In the genomic region with DNA sequence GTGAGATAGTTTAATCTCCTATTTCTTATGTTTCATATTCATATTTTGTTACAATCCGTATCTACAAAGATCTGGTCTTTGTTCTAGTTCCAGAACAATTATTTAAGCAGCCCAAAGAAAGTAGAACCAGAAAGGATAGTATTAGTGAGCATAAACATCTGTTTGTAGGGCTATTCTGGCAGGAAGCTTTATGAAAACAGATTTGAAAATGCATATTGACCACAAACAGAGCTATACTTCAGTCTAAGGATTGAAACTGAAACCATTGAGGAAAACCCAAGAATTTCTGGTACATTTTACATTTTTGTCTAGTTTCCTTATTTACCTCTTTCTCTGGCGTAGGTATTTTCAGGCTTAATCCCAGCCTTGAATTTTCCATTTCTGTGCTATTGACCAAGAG, we compare ENCODE assay signal across 2 cellular contexts.
TF ChIP-seq lines count a peak whose summit lies in the region.

No MANE protein-coding gene starts in this region.

TF ChIP-seq in GM23338, 12 proteins besides CTCF, POLR2A, EP300 and RAD21 (continued from another document):
- TF ChIP-seq, protein P1, sequence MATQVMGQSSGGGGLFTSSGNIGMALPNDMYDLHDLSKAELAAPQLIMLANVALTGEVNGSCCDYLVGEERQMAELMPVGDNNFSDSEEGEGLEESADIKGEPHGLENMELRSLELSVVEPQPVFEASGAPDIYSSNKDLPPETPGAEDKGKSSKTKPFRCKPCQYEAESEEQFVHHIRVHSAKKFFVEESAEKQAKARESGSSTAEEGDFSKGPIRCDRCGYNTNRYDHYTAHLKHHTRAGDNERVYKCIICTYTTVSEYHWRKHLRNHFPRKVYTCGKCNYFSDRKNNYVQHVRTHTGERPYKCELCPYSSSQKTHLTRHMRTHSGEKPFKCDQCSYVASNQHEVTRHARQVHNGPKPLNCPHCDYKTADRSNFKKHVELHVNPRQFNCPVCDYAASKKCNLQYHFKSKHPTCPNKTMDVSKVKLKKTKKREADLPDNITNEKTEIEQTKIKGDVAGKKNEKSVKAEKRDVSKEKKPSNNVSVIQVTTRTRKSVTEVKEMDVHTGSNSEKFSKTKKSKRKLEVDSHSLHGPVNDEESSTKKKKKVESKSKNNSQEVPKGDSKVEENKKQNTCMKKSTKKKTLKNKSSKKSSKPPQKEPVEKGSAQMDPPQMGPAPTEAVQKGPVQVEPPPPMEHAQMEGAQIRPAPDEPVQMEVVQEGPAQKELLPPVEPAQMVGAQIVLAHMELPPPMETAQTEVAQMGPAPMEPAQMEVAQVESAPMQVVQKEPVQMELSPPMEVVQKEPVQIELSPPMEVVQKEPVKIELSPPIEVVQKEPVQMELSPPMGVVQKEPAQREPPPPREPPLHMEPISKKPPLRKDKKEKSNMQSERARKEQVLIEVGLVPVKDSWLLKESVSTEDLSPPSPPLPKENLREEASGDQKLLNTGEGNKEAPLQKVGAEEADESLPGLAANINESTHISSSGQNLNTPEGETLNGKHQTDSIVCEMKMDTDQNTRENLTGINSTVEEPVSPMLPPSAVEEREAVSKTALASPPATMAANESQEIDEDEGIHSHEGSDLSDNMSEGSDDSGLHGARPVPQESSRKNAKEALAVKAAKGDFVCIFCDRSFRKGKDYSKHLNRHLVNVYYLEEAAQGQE (IDR thresholded peaks at IDR 0.05; ENCODE audit: unreplicated experiment), result no peak
- TF ChIP-seq STAT1 (IDR thresholded peaks at IDR 0.05; ENCODE audit: unreplicated experiment), result no peak
- no peak for TF ChIP-seq NANOG (IDR thresholded peaks at IDR 0.05; ENCODE audit: borderline replicate concordance)
- TF ChIP-seq, protein P2, sequence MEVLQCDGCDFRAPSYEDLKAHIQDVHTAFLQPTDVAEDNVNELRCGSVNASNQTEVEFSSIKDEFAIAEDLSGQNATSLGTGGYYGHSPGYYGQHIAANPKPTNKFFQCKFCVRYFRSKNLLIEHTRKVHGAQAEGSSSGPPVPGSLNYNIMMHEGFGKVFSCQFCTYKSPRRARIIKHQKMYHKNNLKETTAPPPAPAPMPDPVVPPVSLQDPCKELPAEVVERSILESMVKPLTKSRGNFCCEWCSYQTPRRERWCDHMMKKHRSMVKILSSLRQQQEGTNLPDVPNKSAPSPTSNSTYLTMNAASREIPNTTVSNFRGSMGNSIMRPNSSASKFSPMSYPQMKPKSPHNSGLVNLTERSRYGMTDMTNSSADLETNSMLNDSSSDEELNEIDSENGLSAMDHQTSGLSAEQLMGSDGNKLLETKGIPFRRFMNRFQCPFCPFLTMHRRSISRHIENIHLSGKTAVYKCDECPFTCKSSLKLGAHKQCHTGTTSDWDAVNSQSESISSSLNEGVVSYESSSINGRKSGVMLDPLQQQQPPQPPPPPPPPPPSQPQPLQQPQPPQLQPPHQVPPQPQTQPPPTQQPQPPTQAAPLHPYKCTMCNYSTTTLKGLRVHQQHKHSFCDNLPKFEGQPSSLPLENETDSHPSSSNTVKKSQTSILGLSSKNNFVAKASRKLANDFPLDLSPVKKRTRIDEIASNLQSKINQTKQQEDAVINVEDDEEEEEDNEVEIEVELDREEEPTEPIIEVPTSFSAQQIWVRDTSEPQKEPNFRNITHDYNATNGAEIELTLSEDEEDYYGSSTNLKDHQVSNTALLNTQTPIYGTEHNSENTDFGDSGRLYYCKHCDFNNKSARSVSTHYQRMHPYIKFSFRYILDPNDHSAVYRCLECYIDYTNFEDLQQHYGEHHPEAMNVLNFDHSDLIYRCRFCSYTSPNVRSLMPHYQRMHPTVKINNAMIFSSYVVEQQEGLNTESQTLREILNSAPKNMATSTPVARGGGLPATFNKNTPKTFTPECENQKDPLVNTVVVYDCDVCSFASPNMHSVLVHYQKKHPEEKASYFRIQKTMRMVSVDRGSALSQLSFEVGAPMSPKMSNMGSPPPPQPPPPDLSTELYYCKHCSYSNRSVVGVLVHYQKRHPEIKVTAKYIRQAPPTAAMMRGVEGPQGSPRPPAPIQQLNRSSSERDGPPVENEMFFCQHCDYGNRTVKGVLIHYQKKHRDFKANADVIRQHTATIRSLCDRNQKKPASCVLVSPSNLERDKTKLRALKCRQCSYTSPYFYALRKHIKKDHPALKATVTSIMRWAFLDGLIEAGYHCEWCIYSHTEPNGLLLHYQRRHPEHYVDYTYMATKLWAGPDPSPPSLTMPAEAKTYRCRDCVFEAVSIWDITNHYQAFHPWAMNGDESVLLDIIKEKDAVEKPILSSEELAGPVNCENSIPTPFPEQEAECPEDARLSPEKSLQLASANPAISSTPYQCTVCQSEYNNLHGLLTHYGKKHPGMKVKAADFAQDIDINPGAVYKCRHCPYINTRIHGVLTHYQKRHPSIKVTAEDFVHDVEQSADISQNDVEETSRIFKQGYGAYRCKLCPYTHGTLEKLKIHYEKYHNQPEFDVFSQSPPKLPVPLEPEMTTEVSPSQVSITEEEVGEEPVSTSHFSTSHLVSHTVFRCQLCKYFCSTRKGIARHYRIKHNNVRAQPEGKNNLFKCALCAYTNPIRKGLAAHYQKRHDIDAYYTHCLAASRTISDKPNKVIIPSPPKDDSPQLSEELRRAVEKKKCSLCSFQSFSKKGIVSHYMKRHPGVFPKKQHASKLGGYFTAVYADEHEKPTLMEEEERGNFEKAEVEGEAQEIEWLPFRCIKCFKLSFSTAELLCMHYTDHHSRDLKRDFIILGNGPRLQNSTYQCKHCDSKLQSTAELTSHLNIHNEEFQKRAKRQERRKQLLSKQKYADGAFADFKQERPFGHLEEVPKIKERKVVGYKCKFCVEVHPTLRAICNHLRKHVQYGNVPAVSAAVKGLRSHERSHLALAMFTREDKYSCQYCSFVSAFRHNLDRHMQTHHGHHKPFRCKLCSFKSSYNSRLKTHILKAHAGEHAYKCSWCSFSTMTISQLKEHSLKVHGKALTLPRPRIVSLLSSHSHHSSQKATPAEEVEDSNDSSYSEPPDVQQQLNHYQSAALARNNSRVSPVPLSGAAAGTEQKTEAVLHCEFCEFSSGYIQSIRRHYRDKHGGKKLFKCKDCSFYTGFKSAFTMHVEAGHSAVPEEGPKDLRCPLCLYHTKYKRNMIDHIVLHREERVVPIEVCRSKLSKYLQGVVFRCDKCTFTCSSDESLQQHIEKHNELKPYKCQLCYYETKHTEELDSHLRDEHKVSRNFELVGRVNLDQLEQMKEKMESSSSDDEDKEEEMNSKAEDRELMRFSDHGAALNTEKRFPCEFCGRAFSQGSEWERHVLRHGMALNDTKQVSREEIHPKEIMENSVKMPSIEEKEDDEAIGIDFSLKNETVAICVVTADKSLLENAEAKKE (CRISPR knock-in tag; IDR thresholded peaks at IDR 0.05), result no peak
- TF ChIP-seq JUNB (IDR thresholded peaks at IDR 0.05; ENCODE audit: unreplicated experiment), result no peak
- no peak for TF ChIP-seq EZH2 (IDR thresholded peaks at IDR 0.05; ENCODE audit: low read depth, unreplicated experiment)

TF ChIP-seq in neural cell, 6 proteins besides CTCF, POLR2A, EP300 and RAD21 (continued from another document):
- TF ChIP-seq, protein P1 (IDR thresholded peaks at IDR 0.05; ENCODE audit: borderline replicate concordance), result no peak
TF ChIP-seq in neural cell: peak in this region for 0.
